ENCODE assay signal across 21 cellular contexts in the genomic region with DNA sequence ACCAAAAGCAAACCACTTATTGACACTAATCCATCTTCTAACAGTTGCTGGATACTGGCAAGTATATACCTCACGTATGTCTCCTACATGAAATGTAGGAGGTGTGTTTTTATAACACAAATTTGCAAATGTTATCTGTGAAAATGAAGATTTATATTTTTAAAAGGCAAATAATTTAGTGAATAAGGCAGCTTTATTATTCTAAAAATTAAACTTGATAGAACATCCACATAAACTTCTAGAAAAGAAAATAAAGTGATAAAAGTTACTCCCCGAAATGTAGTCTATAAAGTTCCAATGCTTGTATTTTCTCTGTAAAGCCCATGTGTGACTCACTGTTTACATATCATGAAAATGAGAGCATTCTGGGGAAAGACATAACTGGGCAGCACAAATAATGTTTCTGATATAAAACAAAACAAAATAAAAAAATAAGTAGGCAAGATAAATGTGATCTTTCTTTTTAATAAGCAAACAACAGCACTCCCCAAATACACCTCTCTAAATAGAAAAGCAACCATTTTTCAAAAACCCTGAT.
DNase-seq lines count a peak whose midpoint lies in the region; ATAC-seq and TF ChIP-seq lines count a peak whose summit lies in the region.
"Had no signal": no experiment of that assay in that cellular context is flagged by ENCODE, and none has a peak within 500 bp of the region (broad histone marks: within the 10 kb centered on the region; RNA-seq: fewer than 3 reads in every experiment).

No MANE protein-coding gene starts in this region.

- peaks cover 10% of the 10 kb centered on the region for H3K79me2 ChIP-seq in mammary epithelial cell (ENCODE audit: insufficient read depth, low read length)

- H3K4me1 Mint-ChIP-seq in MCF 10A (ENCODE audit: insufficient read depth, unreplicated experiment), result peaks cover 6% of the 10 kb centered on the region
- H3K4me1 Mint-ChIP-seq in activated CD8-positive, alpha-beta T cell treated with anti-CD3 and anti-CD28 coated beads for 36 hours (ENCODE audit: low read depth), result peaks cover 6% of the 10 kb centered on the region

- 97% methylated on average over 2 of the region's 2 CpGs for WGBS in mammary epithelial cell (ENCODE audit: low coverage, missing lambda C conversion rate)

- in situ Hi-C loops in mammary epithelial cell (cut with MboI; ENCODE audit: low sequenced_read_pairs in 2 of 2), result no loop called here

- CTCF ChIA-PET in MCF 10A (lab: Yijun Ruan, JAX), result interaction anchor here (1.2 kb wide), 1 partner anchor 11 kb away, joined by 3 read pairs; no protein-coding TSS in a partner anchor
- CTCF ChIA-PET in mammary epithelial cell (lab: Charles Lee; ENCODE audit: low non-redundant PET), result no interaction called here
- CTCF ChIA-PET in activated CD8-positive, alpha-beta T cell treated with anti-CD3 and anti-CD28 coated beads for 36 hours (lab: Charles Lee), result no interaction called here

- no peaks in the 10 kb centered on the region for H3K27me3 Mint-ChIP-seq in MCF 10A (ENCODE audit: insufficient read depth, unreplicated experiment)
- peaks cover 5% of the 10 kb centered on the region for H3K27me3 Mint-ChIP-seq in activated CD8-positive, alpha-beta T cell treated with anti-CD3 and anti-CD28 coated beads for 36 hours

- H3K4me1 ChIP-seq in mammary epithelial cell (ENCODE audit: insufficient read depth, low read length), result no peaks in the 10 kb centered on the region
- H3K4me1 ChIP-seq: colonic mucosa, testis, uterus had no signal

- H3K36me3 ChIP-seq in mammary epithelial cell (ENCODE audit: insufficient read depth, low read length), result no peaks in the 10 kb centered on the region
- H3K36me3 ChIP-seq: colonic mucosa, uterus had no signal

- H3K4me3 ChIP-seq in mammary epithelial cell (replicated peaks in 1 of 3; ENCODE audit: insufficient read depth in 1 of 3, low read depth in 2 of 3, low read length in 3 of 3) (no peak overlapping the region), fibroblast of villous mesenchyme (ENCODE audit: low read depth, low read length) (no peak overlapping the region)
- H3K4me3 ChIP-seq: colonic mucosa, testis, uterus had no signal

- H3K36me3 Mint-ChIP-seq in MCF 10A (ENCODE audit: insufficient read depth, unreplicated experiment), result no peaks in the 10 kb centered on the region
- no peaks in the 10 kb centered on the region for H3K36me3 Mint-ChIP-seq in activated CD8-positive, alpha-beta T cell treated with anti-CD3 and anti-CD28 coated beads for 36 hours (ENCODE audit: low read depth)
- H3K36me3 Mint-ChIP-seq: activated naive CD8-positive, alpha-beta T cell treated with anti-CD3 and anti-CD28 coated beads for 36 hours had no signal

- intact Hi-C loops in MCF 10A (cut with micrococcal nuclease), result no loop called here
- intact Hi-C loops in mammary epithelial cell (cut with micrococcal nuclease), result no loop called here
- intact Hi-C loops in activated CD8-positive, alpha-beta T cell treated with anti-CD3 and anti-CD28 coated beads for 36 hours (cut with micrococcal nuclease), result no loop called here

- no peak overlapping the region for H2AFZ ChIP-seq in mammary epithelial cell (ENCODE audit: low read depth, low read length)

- DNase-seq in MCF 10A (ENCODE audit: unreplicated experiment), result peak; percentile 22
- DNase-seq in mammary epithelial cell, result no peak
- peak; percentile 33 for DNase-seq in fibroblast of villous mesenchyme (ENCODE audit: low read depth)
- DNase-seq in superior temporal gyrus (ENCODE audit: extremely low spot score), result peak; percentile 60
- no peak for DNase-seq in activated CD8-positive, alpha-beta T cell treated with anti-CD3 and anti-CD28 coated beads for 36 hours
- DNase-seq in cerebellum (ENCODE audit: low spot score), result no peak
- DNase-seq: activated CD4-positive, alpha-beta T cell treated with anti-CD3 and anti-CD28 coated beads, Interleukin-2, amount 50 U/mL, for 48 hours; activated naive CD8-positive, alpha-beta T cell treated with anti-CD3 and anti-CD28 coated beads for 36 hours; colonic mucosa; endodermal cell; left cardiac atrium; NCI-H1105; NCI-H2107; NCI-H446 treated with DMSO at 0.1 percent for 48 hours; NK-92 treated with Interleukin-12 subunit alpha and Interleukin-12 subunit beta, amount 100 ng/mL, for 24 hours; occipital lobe; testis; uterus had no signal

- BruUV-seq in MCF 10A (replicated peaks; lab: Mats Ljungman, UMichigan), result no TSS peak
- no TSS peak for BruUV-seq in mammary epithelial cell (replicated peaks; lab: Mats Ljungman, UMichigan)

- H3K9me3 Mint-ChIP-seq in MCF 10A (ENCODE audit: unreplicated experiment), result no peaks in the 10 kb centered on the region
- H3K9me3 Mint-ChIP-seq in activated CD8-positive, alpha-beta T cell treated with anti-CD3 and anti-CD28 coated beads for 36 hours, result no peaks in the 10 kb centered on the region
- H3K9me3 Mint-ChIP-seq: activated naive CD8-positive, alpha-beta T cell treated with anti-CD3 and anti-CD28 coated beads for 36 hours; endodermal cell had no signal

- H3K4me2 ChIP-seq in mammary epithelial cell (ENCODE audit: insufficient read depth, low read depth, low read length), result no peak overlapping the region

- no peaks in the 10 kb centered on the region for H3K9me3 ChIP-seq in mammary epithelial cell (replicated peaks; ENCODE audit: insufficient read depth, low read length)
- H3K9me3 ChIP-seq: colonic mucosa, testis, uterus had no signal

- POLR2A ChIA-PET in MCF 10A (lab: Yijun Ruan, JAX), result no interaction called here
- POLR2A ChIA-PET in activated CD8-positive, alpha-beta T cell treated with anti-CD3 and anti-CD28 coated beads for 36 hours (lab: Charles Lee), result no interaction called here

- no peak overlapping the region for H3K4me3 Mint-ChIP-seq in MCF 10A (ENCODE audit: unreplicated experiment)
- H3K4me3 Mint-ChIP-seq in activated CD8-positive, alpha-beta T cell treated with anti-CD3 and anti-CD28 coated beads for 36 hours, result no peak overlapping the region
- H3K4me3 Mint-ChIP-seq: activated naive CD8-positive, alpha-beta T cell treated with anti-CD3 and anti-CD28 coated beads for 36 hours; endodermal cell had no signal

- no peak for TF ChIP-seq CTCF in MCF 10A (IDR thresholded peaks at IDR 0.05; ENCODE audit: unreplicated experiment)
- no peak for TF ChIP-seq CTCF in mammary epithelial cell (conservative IDR thresholded peaks at IDR 0.05 in 1 of 2, IDR thresholded peaks at IDR 0.05 in 1 of 2; ENCODE audit: extremely low read depth in 1 of 2, insufficient read depth in 1 of 2, low read depth in 1 of 2, low read length in 2 of 2)
- no peak for TF ChIP-seq CTCF in fibroblast of villous mesenchyme (IDR thresholded peaks at IDR 0.05; ENCODE audit: insufficient read depth, low read depth, low read length)
- TF ChIP-seq CTCF in activated CD8-positive, alpha-beta T cell treated with anti-CD3 and anti-CD28 coated beads for 36 hours (IDR thresholded peaks at IDR 0.05), result no peak

- H3K27ac ChIP-seq in mammary epithelial cell (ENCODE audit: insufficient read depth, low read depth, low read length), result no peak overlapping the region
- H3K27ac ChIP-seq in angular gyrus (ENCODE audit: low read depth, low read length), result peak overlapping the region; percentile 99
- H3K27ac ChIP-seq: colonic mucosa, testis, uterus had no signal

- ATAC-seq in activated CD8-positive, alpha-beta T cell treated with anti-CD3 and anti-CD28 coated beads for 36 hours, result no peak
- no peak for ATAC-seq in GM21447 (IDR thresholded peaks at IDR 0.05; ENCODE audit: unreplicated experiment)
- ATAC-seq: HCT116, left cardiac atrium had no signal

- H3K27me3 ChIP-seq in mammary epithelial cell (ENCODE audit: insufficient read depth, low read length), result no peaks in the 10 kb centered on the region
- H3K27me3 ChIP-seq: colonic mucosa, testis, uterus had no signal

- no peak overlapping the region for H3K27ac Mint-ChIP-seq in MCF 10A (ENCODE audit: low read depth, unreplicated experiment)
- no peak overlapping the region for H3K27ac Mint-ChIP-seq in activated CD8-positive, alpha-beta T cell treated with anti-CD3 and anti-CD28 coated beads for 36 hours
- H3K27ac Mint-ChIP-seq: activated naive CD8-positive, alpha-beta T cell treated with anti-CD3 and anti-CD28 coated beads for 36 hours; endodermal cell had no signal

- H3K9ac ChIP-seq in mammary epithelial cell (ENCODE audit: insufficient read depth, low read length), result no peak overlapping the region

- dilution Hi-C loops in mammary epithelial cell (cut with HindIII; ENCODE audit: low sequenced_read_pairs), result no loop called here

- H4K20me1 ChIP-seq in mammary epithelial cell (ENCODE audit: insufficient read depth, low read length), result peaks cover 3% of the 10 kb centered on the region

Comparison
In these comparisons a context has a peak if more than half of its experiments do, and no peak if none do; other contexts are left out.
1. DNase-seq: peak in MCF 10A (single experiment), fibroblast of villous mesenchyme (single experiment) and superior temporal gyrus (single experiment); none in mammary epithelial cell (single experiment), activated CD8-positive, alpha-beta T cell treated with anti-CD3 and anti-CD28 coated beads for 36 hours (single experiment) and cerebellum (single experiment).